ENCODE assay signal across 8 cellular contexts in genomic region chr4:55996611-55997010, GRCh38.
"Had no signal": no experiment of that assay in that cellular context is flagged by ENCODE, and none has a peak within 500 bp of the region (broad histone marks: within the 10 kb centered on the region; RNA-seq: fewer than 3 reads in every experiment).

No MANE protein-coding gene starts in this region.

- H3K4me3 ChIP-seq: GM23248, HAP-1 had no signal

- H3K27ac ChIP-seq: GM23248 had no signal

- H2AFZ ChIP-seq: GM23248 had no signal

- H3K4me3 Mint-ChIP-seq: H9, HFFc6 had no signal

- H3K27ac Mint-ChIP-seq: HFFc6 had no signal

- DNase-seq: GM23248, GOT3, H7, H9, HCEC 1CT, HFFc6 had no signal

- H3K9me3 Mint-ChIP-seq: H9, HFFc6 had no signal

- ATAC-seq: HCT116 had no signal
